In genomic region chr14:23559010-23559920, GRCh38 we compare ENCODE assay signal across 1 cellular context.
TF ChIP-seq lines count a peak whose summit lies in the region.

No MANE protein-coding gene starts in this region.

TF ChIP-seq in K562, 482 proteins besides CTCF, POLR2A, EP300 and RAD21 (continued from another document):
- TF ChIP-seq THRB (CRISPR knock-in tag; conservative IDR thresholded peaks at IDR 0.05) (no peak), XRCC4 (IDR thresholded peaks at IDR 0.05; ENCODE audit: extremely low read depth, insufficient read depth, insufficient read length) (no peak)
